In the genomic region with DNA sequence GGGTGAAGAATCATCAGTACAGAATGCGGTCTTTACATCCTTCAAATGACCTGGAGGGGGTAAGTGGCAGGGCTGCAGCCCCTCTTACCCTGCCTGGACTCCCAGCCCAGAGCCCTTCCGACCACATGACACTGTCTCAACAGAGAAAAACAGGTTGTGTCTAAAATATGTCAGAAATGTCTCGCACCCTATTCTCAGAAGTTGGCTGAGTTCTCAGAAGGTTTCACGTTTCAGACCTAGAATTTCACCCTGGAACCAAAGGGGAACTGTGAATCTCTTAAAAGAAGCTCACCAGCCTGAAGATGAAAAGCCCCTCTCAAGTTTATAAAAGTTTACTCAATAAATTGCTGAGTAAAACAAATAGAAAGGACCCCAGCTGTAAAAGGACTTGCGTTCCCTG, we compare ENCODE assay signal across 28 cellular contexts. TPM values are rescaled to one million over a fixed set of nuclear protein-coding genes. Genes with fewer than 3 reads are reported as not detected.
"Had no signal": no experiment of that assay in that cellular context is flagged by ENCODE, and none has a peak within 500 bp of the region (broad histone marks: within the 10 kb centered on the region; RNA-seq: fewer than 3 reads in every experiment).

No MANE protein-coding gene starts in this region.

- H3K4me3 ChIP-seq: neural progenitor cell, ovary, psoas muscle, right lobe of liver, sigmoid colon, skin epidermis, smooth muscle cell, spleen, suprapubic skin, testis, tibial artery, transverse colon, upper lobe of right lung, uterus had no signal

- H3K79me2 ChIP-seq: parathyroid adenoma had no signal

- H3K9ac ChIP-seq: neural progenitor cell, parathyroid adenoma had no signal

- H3K4me2 ChIP-seq: neural progenitor cell, smooth muscle cell had no signal

- H3K36me3 ChIP-seq: neural progenitor cell, ovary, right lobe of liver, sigmoid colon, spleen, suprapubic skin, tibial artery, transverse colon, upper lobe of right lung, uterus had no signal

- H3K27ac ChIP-seq: neural progenitor cell, ovary, parathyroid adenoma, psoas muscle, right lobe of liver, sigmoid colon, skin epidermis, spleen, suprapubic skin, testis, tibial artery, transverse colon, upper lobe of right lung, uterus had no signal

- H3K27me3 ChIP-seq: ovary, right lobe of liver, testis had no signal

- H2AFZ ChIP-seq: neural progenitor cell, parathyroid adenoma had no signal

- DNase-seq: natural killer cell; occipital lobe; ovary; psoas muscle; right cardiac atrium; right lobe of liver; sigmoid colon; spleen; stimulated activated CD4-positive, alpha-beta T cell treated with anti-CD3 and anti-CD28 coated beads, Interleukin-12 subunit alpha, Interleukin-12 subunit beta, amount 100 ng/mL, for 4 hours; stimulated activated CD4-positive, alpha-beta T cell treated with anti-CD3 and anti-CD28 coated beads, Interleukin-1b, Interleukin-23, amount 100 ng/mL, for 48 hours; stimulated activated CD4-positive, alpha-beta T cell treated with anti-CD3 and anti-CD28 coated beads, Interleukin-4, amount 100 ng/mL, for 1 hour; stimulated activated CD4-positive, alpha-beta T cell treated with anti-CD3 and anti-CD28 coated beads, Interleukin-4, amount 100 ng/mL, for 4 hours; stimulated activated CD8-positive, alpha-beta memory T cell treated with anti-CD3 and anti-CD28 coated beads, Interleukin-4, amount 100 ng/mL, for 48 hours; stimulated activated naive CD4-positive, alpha-beta T cell; stimulated activated naive CD8-positive, alpha-beta T cell treated with anti-CD3 and anti-CD28 coated beads, Interleukin-15, amount 100 ng/mL, for 72 hours; stimulated activated naive CD8-positive, alpha-beta T cell treated with anti-CD3 and anti-CD28 coated beads, Interleukin-15, Interleukin-2, amounts not matched to agents 100 U/mL and 50 U/mL, for 24 hours; substantia nigra; testis; transverse colon; upper lobe of right lung; uterus had no signal

- H3K9me3 ChIP-seq: right lobe of liver, suprapubic skin, testis, transverse colon, upper lobe of right lung, uterus had no signal

- H3K4me1 ChIP-seq: parathyroid adenoma, psoas muscle, right lobe of liver, sigmoid colon, spleen, suprapubic skin, testis, tibial artery, transverse colon, upper lobe of right lung, uterus had no signal

- ATAC-seq: natural killer cell; psoas muscle; right cardiac atrium; right lobe of liver; stimulated activated memory B cell treated with anti-CD40 and anti-IgM and Interleukin-4, amounts not matched to agents 10 μg/mL and 1 μg/mL and 100 μg/mL, for 72 hours; stimulated activated naive CD8-positive, alpha-beta T cell treated with anti-CD3 and anti-CD28 coated beads, Interleukin-15, amount 100 ng/mL, for 72 hours; stimulated activated naive CD8-positive, alpha-beta T cell treated with anti-CD3 and anti-CD28 coated beads, Interleukin-15, Interleukin-2, amounts not matched to agents 100 U/mL and 50 U/mL, for 24 hours; upper lobe of right lung had no signal

RNA-seq across cellular contexts. Expression of gene CRMP1, which starts 7.0 kb away (rescaled TPM):
- total RNA-seq: natural killer cell had no signal
